In the genomic region with DNA sequence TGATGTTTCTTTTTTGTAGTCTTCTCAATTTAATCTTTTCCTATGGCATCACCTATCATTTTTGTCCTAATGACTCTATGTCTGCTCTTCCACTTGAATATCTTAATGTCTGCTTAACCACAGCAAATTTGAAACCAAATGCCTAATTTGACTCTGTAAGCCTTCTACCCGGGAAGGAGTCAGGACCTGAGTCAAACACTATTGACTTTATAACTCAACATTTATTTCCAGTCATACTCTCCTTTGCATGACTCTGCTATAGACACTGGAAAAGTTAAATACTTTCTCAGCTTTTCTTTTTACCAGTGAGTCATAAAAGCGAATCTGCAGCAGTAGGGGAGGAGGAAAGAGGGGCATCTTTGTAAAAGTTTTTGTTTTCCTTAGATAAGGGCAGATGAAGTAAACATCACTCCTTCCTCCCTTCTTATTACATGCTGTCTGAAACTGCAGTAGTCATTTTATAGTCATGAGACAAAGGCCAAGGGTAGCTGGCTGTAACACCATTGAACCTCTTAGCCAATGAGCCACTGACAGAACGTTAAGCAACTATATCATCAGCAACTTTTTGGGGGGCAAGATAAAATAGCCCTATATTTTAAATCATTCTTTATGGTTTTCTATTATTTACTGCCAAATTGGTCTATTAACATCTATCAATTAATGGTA, we compare ENCODE assay signal across 38 cellular contexts.
"Had no signal": no experiment of that assay in that cellular context is flagged by ENCODE, and none has a peak within 500 bp of the region (broad histone marks: within the 10 kb centered on the region; RNA-seq: fewer than 3 reads in every experiment).

No MANE protein-coding gene starts in this region.

- H3K9me3 Mint-ChIP-seq: activated CD4-positive, alpha-beta T cell treated with anti-CD3 and anti-CD28 coated beads, Interleukin-2, amount 10 ng/mL, durations not matched to agents 24 days and 14 days; activated naive CD8-positive, alpha-beta T cell treated with anti-CD3 and anti-CD28 coated beads for 36 hours; T-helper 1 cell treated with Interleukin-12 subunit alpha and Interleukin-12 subunit beta and Interleukin-4 antibody, amounts not matched to agents 30 μg/mL and 1 μg/mL, for 36 hours had no signal

- H3K4me1 Mint-ChIP-seq: activated B cell treated with CpG ODN at 0.5 μM for 24 hours; activated CD4-positive, alpha-beta T cell treated with anti-CD3 and anti-CD28 coated beads, Interleukin-2, amount 10 ng/mL, durations not matched to agents 24 days and 14 days; activated naive CD8-positive, alpha-beta T cell treated with anti-CD3 and anti-CD28 coated beads for 36 hours; activated T-helper 17 cell treated with anti-CD3 and anti-CD28 coated beads, Interleukin-2, amount 50 U/mL, for 72 hours; central memory CD8-positive, alpha-beta T cell had no signal

- ATAC-seq: activated CD8-positive, alpha-beta T cell treated with anti-CD3 and anti-CD28 coated beads for 36 hours; activated naive CD4-positive, alpha-beta T cell treated with anti-CD3 and anti-CD28 coated beads, Interleukin-2, amount 50 U/mL, for 72 hours; activated T-cell treated with anti-CD3 and anti-CD28 coated beads, Interleukin-2, amount 50 U/mL, for 4 hours; activated T-cell treated with anti-CD3 and anti-CD28 coated beads, Interleukin-2, amount 50 U/mL, for 72 hours; activated T-helper 17 cell treated with anti-CD3 and anti-CD28 coated beads, Interleukin-2, amount 50 U/mL, for 72 hours; body of pancreas had no signal

- H3K36me3 ChIP-seq: adrenal gland, brain microvascular endothelial cell, breast epithelium, cardiac muscle cell had no signal

- H3K27me3 Mint-ChIP-seq: activated B cell treated with CpG ODN at 0.5 μM for 24 hours; activated CD4-positive, alpha-beta memory T cell treated with anti-CD3 and anti-CD28 coated beads for 36 hours; activated CD4-positive, alpha-beta T cell treated with anti-CD3 and anti-CD28 coated beads, Interleukin-2, amount 10 ng/mL, durations not matched to agents 24 days and 14 days; activated CD8-positive, alpha-beta T cell treated with anti-CD3 and anti-CD28 coated beads for 36 hours; activated naive CD8-positive, alpha-beta T cell treated with anti-CD3 and anti-CD28 coated beads for 36 hours; activated T-helper 17 cell treated with anti-CD3 and anti-CD28 coated beads, Interleukin-2, amount 50 U/mL, for 72 hours; central memory CD8-positive, alpha-beta T cell had no signal

- H3K4me3 ChIP-seq: adrenal gland, body of pancreas, breast epithelium, cardiac muscle cell had no signal

- H3K4me1 ChIP-seq: adrenal gland, body of pancreas, breast epithelium had no signal

- H3K9me3 ChIP-seq: adrenal gland, body of pancreas, breast epithelium had no signal

- H3K4me3 Mint-ChIP-seq: activated B cell treated with CpG ODN at 0.5 μM for 24 hours; activated CD4-positive, alpha-beta memory T cell treated with anti-CD3 and anti-CD28 coated beads for 36 hours; activated CD4-positive, alpha-beta T cell treated with anti-CD3 and anti-CD28 coated beads, Interleukin-2, amount 10 ng/mL, durations not matched to agents 24 days and 14 days; activated CD8-positive, alpha-beta T cell treated with anti-CD3 and anti-CD28 coated beads for 36 hours; activated naive CD4-positive, alpha-beta T cell treated with anti-CD3 and anti-CD28 coated beads for 36 hours; activated naive CD8-positive, alpha-beta T cell treated with anti-CD3 and anti-CD28 coated beads for 36 hours; activated T-cell treated with anti-CD3 and anti-CD28 coated beads, Interleukin-2, amount 50 U/mL, for 4 hours; activated T-cell treated with anti-CD3 and anti-CD28 coated beads, Interleukin-2, amount 50 U/mL, for 72 hours; activated T-helper 1 cell treated with anti-CD3 and anti-CD28 coated beads, Interleukin-12 subunit alpha, Interleukin-12 subunit beta, Interleukin-2, Interleukin-4 antibody, amounts not matched to agents 30 ng/mL and 10 ng/mL and 1 ng/mL, durations not matched to agents 14 hours and 24 hours and 36 hours; activated T-helper 17 cell treated with anti-CD3 and anti-CD28 coated beads, Interleukin-2, amount 50 U/mL, for 72 hours; central memory CD8-positive, alpha-beta T cell; T-helper 1 cell treated with Interleukin-12 subunit alpha and Interleukin-12 subunit beta and Interleukin-4 antibody, amounts not matched to agents 30 μg/mL and 1 μg/mL, for 36 hours; T-helper 2 cell treated with Interferon-gamma antibody and Interleukin-4, amounts not matched to agents 5 μg/mL and 100 μg/mL, for 36 hours had no signal

- H3K27me3 ChIP-seq: adrenal gland, body of pancreas, brain microvascular endothelial cell, breast epithelium, cardiac muscle cell had no signal

- DNase-seq: activated B cell treated with CpG ODN at 0.5 μM for 24 hours; activated CD4-positive, alpha-beta memory T cell treated with anti-CD3 and anti-CD28 coated beads for 36 hours; activated CD4-positive, alpha-beta T cell treated with anti-CD3 and anti-CD28 coated beads for 4 hours; activated CD4-positive, alpha-beta T cell treated with anti-CD3 and anti-CD28 coated beads, Interleukin-2, amount 10 ng/mL, durations not matched to agents 24 days and 14 days; activated CD4-positive, alpha-beta T cell treated with anti-CD3 and anti-CD28 coated beads, Interleukin-2, amount 50 U/mL, for 1 hour; activated CD4-positive, alpha-beta T cell treated with anti-CD3 and anti-CD28 coated beads, Interleukin-2, amount 50 U/mL, for 4 hours; activated CD4-positive, CD25-positive, alpha-beta regulatory T cell treated with anti-CD3 and anti-CD28 coated beads, Interleukin-2, amount 50 U/mL, for 72 hours; activated CD8-positive, alpha-beta memory T cell treated with anti-CD3 and anti-CD28 coated beads, Interleukin-2, amount 50 U/mL, for 4 hours; activated CD8-positive, alpha-beta T cell treated with anti-CD3 and anti-CD28 coated beads for 36 hours; activated effector memory CD4-positive, alpha-beta T cell treated with anti-CD3 and anti-CD28 coated beads, Interleukin-2, amount 50 U/mL, for 16 hours; activated gamma-delta T cell treated with Interleukin-2 at 50 U/mL for 16 hours; activated naive CD4-positive, alpha-beta T cell; activated naive CD4-positive, alpha-beta T cell treated with anti-CD3 and anti-CD28 coated beads for 36 hours; activated naive CD4-positive, alpha-beta T cell treated with anti-CD3 and anti-CD28 coated beads, Interleukin-2, amount 50 U/mL, for 16 hours; activated naive CD8-positive, alpha-beta T cell treated with anti-CD3 and anti-CD28 coated beads for 36 hours; activated T-cell treated with anti-CD3 and anti-CD28 coated beads for 4 hours; activated T-cell treated with anti-CD3 and anti-CD28 coated beads, Interleukin-2, amount 50 U/mL, for 1 hour; activated T-cell treated with anti-CD3 and anti-CD28 coated beads, Interleukin-2, amount 50 U/mL, for 4 hours; activated T-cell treated with anti-CD3 and anti-CD28 coated beads, Interleukin-2, amount 50 U/mL, for 72 hours; adrenal gland; amniotic stem cell; aorta; body of pancreas; brain microvascular endothelial cell; caudate nucleus; cerebellar nuclear complex; T-helper 1 cell; T-helper 2 cell; T-helper 9 cell had no signal

- H3K27ac ChIP-seq: adrenal gland, body of pancreas, brain microvascular endothelial cell, breast epithelium, cardiac muscle cell, VCaP had no signal

- H3K27ac Mint-ChIP-seq: activated B cell treated with CpG ODN at 0.5 μM for 24 hours; activated CD4-positive, alpha-beta memory T cell treated with anti-CD3 and anti-CD28 coated beads for 36 hours; activated CD4-positive, alpha-beta T cell treated with anti-CD3 and anti-CD28 coated beads, Interleukin-2, amount 10 ng/mL, durations not matched to agents 24 days and 14 days; activated CD8-positive, alpha-beta T cell treated with anti-CD3 and anti-CD28 coated beads for 36 hours; activated naive CD4-positive, alpha-beta T cell treated with anti-CD3 and anti-CD28 coated beads for 36 hours; activated naive CD4-positive, alpha-beta T cell treated with anti-CD3 and anti-CD28 coated beads, Interleukin-2, amount 50 U/mL, for 72 hours; activated naive CD8-positive, alpha-beta T cell treated with anti-CD3 and anti-CD28 coated beads for 36 hours; activated T-cell treated with anti-CD3 and anti-CD28 coated beads, Interleukin-2, amount 50 U/mL, for 72 hours; activated T-helper 1 cell treated with anti-CD3 and anti-CD28 coated beads, Interleukin-12 subunit alpha, Interleukin-12 subunit beta, Interleukin-2, Interleukin-4 antibody, amounts not matched to agents 30 ng/mL and 10 ng/mL and 1 ng/mL, durations not matched to agents 14 hours and 24 hours and 36 hours; activated T-helper 17 cell treated with anti-CD3 and anti-CD28 coated beads, Interleukin-2, amount 50 U/mL, for 72 hours; T-helper 1 cell treated with Interleukin-12 subunit alpha and Interleukin-12 subunit beta and Interleukin-4 antibody, amounts not matched to agents 30 μg/mL and 1 μg/mL, for 36 hours; T-helper 2 cell treated with Interferon-gamma antibody and Interleukin-4, amounts not matched to agents 5 μg/mL and 100 μg/mL, for 36 hours had no signal
